In the genomic region with DNA sequence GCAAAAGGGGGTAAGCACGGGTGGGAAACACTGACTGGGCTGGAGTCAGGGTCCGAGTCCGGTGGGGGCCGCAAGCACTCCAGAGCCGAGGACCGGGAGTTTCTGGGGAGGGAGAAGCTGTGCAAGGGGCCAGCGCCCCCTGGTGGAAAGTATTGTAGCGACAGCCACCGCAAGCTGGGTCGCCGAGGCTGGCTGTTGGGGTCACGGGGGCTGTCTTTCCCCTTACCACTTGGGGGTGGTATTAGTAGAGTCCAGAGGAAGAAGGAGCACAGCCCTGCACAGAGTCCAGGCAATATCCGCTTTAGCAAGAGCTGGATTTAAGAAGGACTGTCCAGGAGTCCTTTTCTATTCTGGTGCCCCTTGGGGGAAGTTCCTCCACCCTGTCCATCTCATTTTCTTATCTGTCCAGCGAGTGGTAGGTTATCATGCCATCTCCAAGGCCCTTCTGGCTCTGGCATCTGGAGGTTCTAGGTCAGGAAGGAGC, we compare ENCODE assay signal across 7 cellular contexts. TPM values are rescaled to one million over a fixed set of nuclear protein-coding genes. Genes with fewer than 3 reads are reported as not detected.
DNase-seq lines count a peak whose midpoint lies in the region; ATAC-seq, FAIRE-seq and TF ChIP-seq lines count a peak whose summit lies in the region.

No MANE protein-coding gene starts in this region.

- ATAC-seq in T-helper 17 cell (peak; percentile 82), left ventricle myocardium superior (peak; percentile 84)
- peak; percentile 70 for ATAC-seq in activated naive CD8-positive, alpha-beta T cell treated with anti-CD3 and anti-CD28 coated beads, Interleukin-2, amount 50 U/mL, for 24 hours

- TF ChIP-seq EP300 in sigmoid colon (IDR thresholded peaks at IDR 0.05), result no peak

- H3K27me3 ChIP-seq in sigmoid colon, result no peaks in the 10 kb centered on the region

- H3K9me3 ChIP-seq in T-helper 17 cell (ENCODE audit: control insufficient read depth, low read length, poor library complexity, severe bottlenecking), result no peaks in the 10 kb centered on the region
- no peaks in the 10 kb centered on the region for H3K9me3 ChIP-seq in sigmoid colon

- peak; percentile 73 for FAIRE-seq in GM12892 (lab: Jason Lieb, UNC)

- peak; percentile 88 to 98 (median 95) for TF ChIP-seq CTCF in sigmoid colon (IDR thresholded peaks at IDR 0.05)

- H3K4me3 Mint-ChIP-seq in T-helper 17 cell, result peak overlapping the region; percentile 53
- no peak overlapping the region for H3K4me3 Mint-ChIP-seq in activated naive CD8-positive, alpha-beta T cell treated with anti-CD3 and anti-CD28 coated beads, Interleukin-2, amount 50 U/mL, for 24 hours

- intact Hi-C loops in left ventricle myocardium superior (cut with micrococcal nuclease), result loop anchor here (5.0 kb wide), 1 partner anchor 64 kb away; no protein-coding TSS in a partner anchor
- intact Hi-C loops in sigmoid colon (cut with DNase I), result loop anchor here (1.0 to 10.0 kb wide), 2 partner anchors 66 to 171 kb away; no protein-coding TSS in a partner anchor

- no peak overlapping the region for H3K27ac Mint-ChIP-seq in T-helper 17 cell
- H3K27ac Mint-ChIP-seq in activated naive CD8-positive, alpha-beta T cell treated with anti-CD3 and anti-CD28 coated beads, Interleukin-2, amount 50 U/mL, for 24 hours, result no peak overlapping the region

- DNase-seq in GM12892 (ENCODE audit: insufficient read length) (peak; percentile 47), MV-4-11 (lab: John Stamatoyannopoulos, UW) (peak; percentile 29), T-helper 17 cell (peak; percentile 62 to 71 (median 70)), left ventricle myocardium superior (peak; percentile 85), sigmoid colon (peak; percentile 86), 8988T (no peak)
- DNase-seq in activated naive CD8-positive, alpha-beta T cell treated with anti-CD3 and anti-CD28 coated beads, Interleukin-2, amount 50 U/mL, for 24 hours, result peak; percentile 85

- TF ChIP-seq POLR2A in GM12892 (IDR thresholded peaks at IDR 0.05; ENCODE audit: low read depth, low read length) (no peak), sigmoid colon (IDR thresholded peaks at IDR 0.05) (no peak)

- 2 to 4% methylated on average over 14 of the region's 14 CpGs for WGBS in sigmoid colon, 2 donors

- peak overlapping the region in 1 of 4 donors; percentile 3 for H3K4me3 ChIP-seq in sigmoid colon

- no peaks in the 10 kb centered on the region for H3K9me3 Mint-ChIP-seq in activated naive CD8-positive, alpha-beta T cell treated with anti-CD3 and anti-CD28 coated beads, Interleukin-2, amount 50 U/mL, for 24 hours

- H3K27ac ChIP-seq in sigmoid colon, result no peak overlapping the region

- no peaks in the 10 kb centered on the region for H3K36me3 ChIP-seq in sigmoid colon

- peaks cover 0 to 22% (median 11%) of the 10 kb centered on the region in 4 donors for H3K4me1 ChIP-seq in sigmoid colon

- H3K36me3 Mint-ChIP-seq in T-helper 17 cell (ENCODE audit: low read depth), result no peaks in the 10 kb centered on the region
- no peaks in the 10 kb centered on the region for H3K36me3 Mint-ChIP-seq in activated naive CD8-positive, alpha-beta T cell treated with anti-CD3 and anti-CD28 coated beads, Interleukin-2, amount 50 U/mL, for 24 hours (ENCODE audit: low read depth)

- peaks cover 25% of the 10 kb centered on the region for H3K4me1 Mint-ChIP-seq in T-helper 17 cell
- peaks cover 30% of the 10 kb centered on the region for H3K4me1 Mint-ChIP-seq in activated naive CD8-positive, alpha-beta T cell treated with anti-CD3 and anti-CD28 coated beads, Interleukin-2, amount 50 U/mL, for 24 hours

- H3K27me3 Mint-ChIP-seq in T-helper 17 cell, result peaks cover 43% of the 10 kb centered on the region
- H3K27me3 Mint-ChIP-seq in activated naive CD8-positive, alpha-beta T cell treated with anti-CD3 and anti-CD28 coated beads, Interleukin-2, amount 50 U/mL, for 24 hours, result peaks cover 8% of the 10 kb centered on the region

RNA-seq across cellular contexts. Expression of a gene that starts 17.9 kb away (rescaled TPM):
- 6.6 TPM for polyA plus RNA-seq in GM12892 (2012; ENCODE audit: missing spikeins)
- total RNA-seq in T-helper 17 cell (10 to 100 TPM; 74.0 to 78.2 TPM), left ventricle myocardium superior (16.8 TPM), sigmoid colon (10 to 100 TPM; 14.1 to 20.2 (median 17.6) TPM)
- 10 to 100 TPM in 1 of 3 donors, 1 to 10 TPM in 2; 6.6 to 12.4 (median 9.0) TPM for polyA plus RNA-seq in sigmoid colon

RNA-seq across cellular contexts. Expression of a gene that starts 56.5 kb away (rescaled TPM):
- polyA plus RNA-seq in GM12892 (2012; ENCODE audit: missing spikeins), result 1.5 TPM
- total RNA-seq in T-helper 17 cell, result under 1 TPM in 1 of 2 donors, not detected in 1; 0.15 TPM
- total RNA-seq in left ventricle myocardium superior, result not detected
- total RNA-seq in sigmoid colon, result not detected
- polyA plus RNA-seq in sigmoid colon, result under 1 TPM in 1 of 3 donors, not detected in 2; 0.03 TPM
